11 cellular contexts compared by ENCODE assay signal in genomic region chr12:113932411-113933196, GRCh38. TPM values are rescaled to one million over a fixed set of nuclear protein-coding genes. Genes with fewer than 3 reads are reported as not detected.
DNase-seq lines count a peak whose midpoint lies in the region; ATAC-seq and TF ChIP-seq lines count a peak whose summit lies in the region.
"Had no signal": no experiment of that assay in that cellular context is flagged by ENCODE, and none has a peak within 500 bp of the region (broad histone marks: within the 10 kb centered on the region; RNA-seq: fewer than 3 reads in every experiment).

No MANE protein-coding gene starts in this region.

- in situ Hi-C loops in astrocyte of the cerebellum (cut with HindIII; ENCODE audit: low sequenced_read_pairs): no loop called here

- H3K27ac ChIP-seq in right cardiac atrium (ENCODE audit: low read length): no peak overlapping the region

- peaks cover 8% of the 10 kb centered on the region for H3K36me3 ChIP-seq in H7 (replicated peaks; ENCODE audit: control insufficient read depth, insufficient read depth, low read length)

- DNase-seq in H7 (peak; percentile 72), astrocyte of the cerebellum (ENCODE audit: low read depth) (peak; percentile 70), right cardiac atrium (peak; percentile 42 to 77 (median 72)), posterior cingulate gyrus (peak; percentile 65 to 98 (median 78)), activated gamma-delta T cell treated with Interleukin-2 at 50 U/mL for 16 hours (no peak), NCI-H1105 (lab: John Stamatoyannopoulos, UW) (no peak)
- DNase-seq: DMS79, NCI-H1694 treated with DMSO at 0.1 percent for 48 hours, stomach had no signal

- peak; percentile 52 to 63 for ATAC-seq in right cardiac atrium
- ATAC-seq in HG03039 (IDR thresholded peaks at IDR 0.05; ENCODE audit: unreplicated experiment): no peak
- ATAC-seq in GM18519 (IDR thresholded peaks at IDR 0.05; ENCODE audit: low FRiP score, unreplicated experiment): no peak

- peaks cover 3% of the 10 kb centered on the region for H3K4me1 ChIP-seq in right cardiac atrium (ENCODE audit: control insufficient read depth, insufficient read depth, low read length)

- no peak for TF ChIP-seq CTCF in astrocyte of the cerebellum (IDR thresholded peaks at IDR 0.05; ENCODE audit: low read depth, low read length, missing control alignments)

- H3K9me3 ChIP-seq in right cardiac atrium (ENCODE audit: control insufficient read depth, low read length): no peaks in the 10 kb centered on the region
- H3K9me3 ChIP-seq: stomach had no signal

- WGBS in right cardiac atrium: 66% methylated on average over 14 of the region's 14 CpGs

- intact Hi-C loops in right cardiac atrium (cut with DNase I) (no loop called here), posterior cingulate gyrus (cut with DNase I) (no loop called here)

- no peak overlapping the region for H3K4me3 ChIP-seq in H7 (ENCODE audit: insufficient read depth, low read depth, low read length)
- no peak overlapping the region for H3K4me3 ChIP-seq in astrocyte of the cerebellum (ENCODE audit: low read depth, low read length)
- no peak overlapping the region for H3K4me3 ChIP-seq in right cardiac atrium (ENCODE audit: low read length)
- H3K4me3 ChIP-seq: stomach had no signal

- H3K27me3 ChIP-seq in H7 (ENCODE audit: control insufficient read depth, insufficient read depth, low read length): no peaks in the 10 kb centered on the region
- H3K27me3 ChIP-seq in right cardiac atrium (ENCODE audit: control insufficient read depth, insufficient read depth): no peaks in the 10 kb centered on the region
- H3K27me3 ChIP-seq: stomach had no signal

RNA-seq across cellular contexts. Expression of gene RBM19, which starts 33.5 kb away (rescaled TPM):
- 36.1 and 42.6 TPM in 2 replicates for total RNA-seq in H7 (2014; rRNA removed; shearing (Covaris generic))
- 10 to 100 TPM; 16.5 to 21.7 (median 17.5) TPM for total RNA-seq in right cardiac atrium
- polyA plus RNA-seq in right cardiac atrium: 12.7 TPM

Comparison
In these comparisons a context has a peak if more than half of its experiments do, and no peak if none do; other contexts are left out.
1. DNase-seq: peak in H7 (single experiment), astrocyte of the cerebellum (single experiment), right cardiac atrium (3 of 3) and posterior cingulate gyrus (10 of 10); none in activated gamma-delta T cell treated with Interleukin-2 at 50 U/mL for 16 hours (single experiment) and NCI-H1105 (single experiment).
2. ATAC-seq: peak in right cardiac atrium (2 of 2); none in HG03039 (single experiment) and GM18519 (single experiment).